ENCODE assay signal across 33 cellular contexts in the genomic region with DNA sequence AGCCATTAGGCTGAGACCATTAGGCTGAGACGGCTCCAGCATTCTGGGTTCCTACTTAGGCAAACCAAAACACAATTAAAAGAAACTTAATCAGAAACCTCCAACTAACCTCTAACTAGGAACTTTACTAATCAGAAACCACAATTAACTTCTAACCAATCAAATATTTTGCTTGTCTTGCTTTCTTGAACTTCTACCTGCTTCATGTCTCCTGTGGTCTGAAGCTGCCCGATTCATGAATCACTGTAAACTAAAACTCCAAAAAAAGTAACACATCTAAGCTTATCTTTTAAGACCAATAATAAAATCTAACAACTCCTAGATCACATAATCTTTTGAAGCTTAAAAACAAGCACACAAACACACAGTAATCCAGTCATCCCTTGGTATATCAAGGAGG.
DNase-seq lines count a peak whose midpoint lies in the region; ATAC-seq and TF ChIP-seq lines count a peak whose summit lies in the region.
"Had no signal": no experiment of that assay in that cellular context is flagged by ENCODE, and none has a peak within 500 bp of the region (broad histone marks: within the 10 kb centered on the region; RNA-seq: fewer than 3 reads in every experiment).

No MANE protein-coding gene starts in this region.

- DNase-seq in mammary epithelial cell, result peak; percentile 27
- no peak for DNase-seq in breast epithelium (ENCODE audit: low spot score in 2 of 2)
- peak; percentile 8 for DNase-seq in PC-3
- no peak for DNase-seq in endodermal cell
- peak; percentile 71 for DNase-seq in renal cortical epithelial cell (ENCODE audit: low read depth)
- DNase-seq in NCI-H524 (lab: John Stamatoyannopoulos, UW), result no peak
- no peak for DNase-seq in GOT3 (lab: John Stamatoyannopoulos, UW)
- no peak for DNase-seq in OCI-M1 (lab: John Stamatoyannopoulos, UW)
- DNase-seq: activated CD4-positive, alpha-beta T cell treated with anti-CD3 and anti-CD28 coated beads, Interleukin-2, amount 50 U/mL, for 1 hour; activated CD8-positive, alpha-beta memory T cell treated with anti-CD3 and anti-CD28 coated beads, Interleukin-2, amount 50 U/mL, for 4 hours; aorta; Caco-2; DMS53; effector CD8-positive, alpha-beta T cell; islet precursor cell; midbrain; naive B cell; NCI-H1417; NCI-H2029 treated with DMSO at 0.1 percent for 48 hours; NCI-H2227 treated with DMSO at 0.1 percent for 48 hours; occipital lobe; SIG-M5; stimulated activated CD4-positive, alpha-beta T cell treated with anti-CD3 and anti-CD28 coated beads, Interleukin-4, amount 100 ng/mL, for 4 hours; SW 1271; WERI-Rb-1 had no signal

- H3K36me3 Mint-ChIP-seq in endodermal cell (ENCODE audit: low read depth), result peaks cover 2% of the 10 kb centered on the region
- H3K36me3 Mint-ChIP-seq: naive B cell, type B pancreatic cell had no signal

- in situ Hi-C loops in mammary epithelial cell (cut with MboI; ENCODE audit: low sequenced_read_pairs in 2 of 2), result loop anchor here in 1 of 2 donors (10.0 kb wide), 1 partner anchor 61 kb away; no protein-coding TSS in a partner anchor

- H3K79me2 ChIP-seq in mammary epithelial cell (ENCODE audit: insufficient read depth, low read length) (peaks cover 78% of the 10 kb centered on the region), PC-3 (ENCODE audit: low read length) (peaks cover 20% of the 10 kb centered on the region; the same call in 1 of the 2 replicates)

- dilution Hi-C loops in mammary epithelial cell (cut with HindIII; ENCODE audit: low sequenced_read_pairs), result loop anchor here (10.0 kb wide), 1 partner anchor 61 kb away; no protein-coding TSS in a partner anchor

- H2AFZ ChIP-seq in mammary epithelial cell (ENCODE audit: low read depth, low read length) (no peak overlapping the region), PC-3 (ENCODE audit: low read length) (no peak overlapping the region)

- H3K4me3 ChIP-seq in mammary epithelial cell (replicated peaks in 1 of 3; ENCODE audit: insufficient read depth in 1 of 3, low read depth in 2 of 3, low read length in 3 of 3) (no peak overlapping the region), breast epithelium (no peak overlapping the region), PC-3 (ENCODE audit: low read length) (no peak overlapping the region), endodermal cell (ENCODE audit: low read length) (no peak overlapping the region)
- H3K4me3 ChIP-seq: BLaER1, cardiac muscle cell, coronary artery had no signal

- no peaks in the 10 kb centered on the region for H3K9me3 ChIP-seq in mammary epithelial cell (replicated peaks; ENCODE audit: insufficient read depth, low read length)
- H3K9me3 ChIP-seq in breast epithelium, result no peaks in the 10 kb centered on the region
- H3K9me3 ChIP-seq in PC-3 (ENCODE audit: low read length), result no peaks in the 10 kb centered on the region
- H3K9me3 ChIP-seq in endodermal cell (ENCODE audit: control insufficient read depth, low read length), result no peaks in the 10 kb centered on the region
- H3K9me3 ChIP-seq: BLaER1, Caco-2 had no signal

- no peaks in the 10 kb centered on the region for H3K9me2 ChIP-seq in PC-3 (replicated peaks; ENCODE audit: low read length)

- TF ChIP-seq POLR2A in breast epithelium (IDR thresholded peaks at IDR 0.05), result no peak

- H3K27me3 ChIP-seq in mammary epithelial cell (ENCODE audit: insufficient read depth, low read length) (no peaks in the 10 kb centered on the region), breast epithelium (no peaks in the 10 kb centered on the region), PC-3 (ENCODE audit: low read length) (no peaks in the 10 kb centered on the region), endodermal cell (ENCODE audit: control insufficient read depth, insufficient read depth, low read length, poor library complexity, severe bottlenecking) (no peaks in the 10 kb centered on the region)
- H3K27me3 ChIP-seq: BLaER1, cardiac muscle cell had no signal

- no peaks in the 10 kb centered on the region for H3K36me3 ChIP-seq in mammary epithelial cell (ENCODE audit: insufficient read depth, low read length)
- no peaks in the 10 kb centered on the region for H3K36me3 ChIP-seq in breast epithelium
- H3K36me3 ChIP-seq in PC-3 (ENCODE audit: low read depth, low read length), result no peaks in the 10 kb centered on the region
- H3K36me3 ChIP-seq in endodermal cell (ENCODE audit: control insufficient read depth, insufficient read depth, low read length), result peaks cover 6% of the 10 kb centered on the region
- H3K36me3 ChIP-seq: cardiac muscle cell, WERI-Rb-1 had no signal

- 96% methylated on average over 2 of the region's 2 CpGs for WGBS in mammary epithelial cell (ENCODE audit: low coverage, missing lambda C conversion rate)
- WGBS in endodermal cell (ENCODE audit: insufficient coverage in 1 of 2, insufficient read length in 1 of 2), 2 experiments, result 93 to 100% methylated on average over 1 to 2 of the region's 2 CpGs

- intact Hi-C loops in mammary epithelial cell (cut with micrococcal nuclease) (no loop called here), breast epithelium (cut with DNase I; ENCODE audit: low total_unique reads) (no loop called here), PC-3 (cut with micrococcal nuclease) (no loop called here)

- CTCF ChIA-PET in mammary epithelial cell (lab: Charles Lee; ENCODE audit: low non-redundant PET) (no interaction called here), PC-3 (lab: Charles Lee) (no interaction called here)

- H4K20me1 ChIP-seq in mammary epithelial cell (ENCODE audit: insufficient read depth, low read length) (no peaks in the 10 kb centered on the region), PC-3 (ENCODE audit: low read length) (no peaks in the 10 kb centered on the region)

- TF ChIP-seq CTCF in mammary epithelial cell (conservative IDR thresholded peaks at IDR 0.05 in 1 of 2, IDR thresholded peaks at IDR 0.05 in 1 of 2; ENCODE audit: extremely low read depth in 1 of 2, insufficient read depth in 1 of 2, low read depth in 1 of 2, low read length in 2 of 2) (no peak), breast epithelium (IDR thresholded peaks at IDR 0.05) (no peak), PC-3 (conservative IDR thresholded peaks at IDR 0.05; ENCODE audit: low read depth, low read length) (no peak), endodermal cell (conservative IDR thresholded peaks at IDR 0.05) (no peak)

- H3K9ac ChIP-seq in mammary epithelial cell (ENCODE audit: insufficient read depth, low read length) (no peak overlapping the region), PC-3 (ENCODE audit: low read length) (no peak overlapping the region), endodermal cell (ENCODE audit: extremely low read depth, low read length, poor library complexity, severe bottlenecking) (no peak overlapping the region)
- H3K9ac ChIP-seq: BLaER1 had no signal

- no peak for ATAC-seq in PC-3
- ATAC-seq: HCT116; stimulated activated effector memory CD8-positive, alpha-beta T cell treated with anti-CD3 and anti-CD28 coated beads, Interleukin-12 subunit alpha, Interleukin-12 subunit beta, amount 100 ng/mL, for 72 hours had no signal

- H3F3A ChIP-seq in PC-3 (ENCODE audit: low read length, unreplicated experiment), result no peaks in the 10 kb centered on the region

- H3K9me3 Mint-ChIP-seq in endodermal cell, result no peaks in the 10 kb centered on the region
- H3K9me3 Mint-ChIP-seq: activated naive CD4-positive, alpha-beta T cell treated with anti-CD3 and anti-CD28 coated beads, Interleukin-2, amount 50 U/mL, for 24 hours; naive B cell; stimulated activated effector memory CD8-positive, alpha-beta T cell treated with anti-CD3 and anti-CD28 coated beads, Interleukin-12 subunit alpha, Interleukin-12 subunit beta, amount 100 ng/mL, for 72 hours; type B pancreatic cell had no signal

- H3K27ac Mint-ChIP-seq in endodermal cell, result peak overlapping the region; percentile 55
- H3K27ac Mint-ChIP-seq: activated naive CD4-positive, alpha-beta T cell treated with anti-CD3 and anti-CD28 coated beads, Interleukin-2, amount 50 U/mL, for 24 hours; stimulated activated effector memory CD8-positive, alpha-beta T cell treated with anti-CD3 and anti-CD28 coated beads, Interleukin-12 subunit alpha, Interleukin-12 subunit beta, amount 100 ng/mL, for 72 hours; type B pancreatic cell had no signal

- no peak overlapping the region for H3K4me3 Mint-ChIP-seq in endodermal cell
- H3K4me3 Mint-ChIP-seq: activated naive CD4-positive, alpha-beta T cell treated with anti-CD3 and anti-CD28 coated beads, Interleukin-2, amount 50 U/mL, for 24 hours; naive B cell; stimulated activated effector memory CD8-positive, alpha-beta T cell treated with anti-CD3 and anti-CD28 coated beads, Interleukin-12 subunit alpha, Interleukin-12 subunit beta, amount 100 ng/mL, for 72 hours; type B pancreatic cell had no signal

- H3K4me1 ChIP-seq in mammary epithelial cell (ENCODE audit: insufficient read depth, low read length) (peaks cover 9% of the 10 kb centered on the region), breast epithelium (no peaks in the 10 kb centered on the region), PC-3 (ENCODE audit: insufficient read depth, low read length) (peaks cover 17% of the 10 kb centered on the region), endodermal cell (ENCODE audit: control insufficient read depth, insufficient read depth, low read length) (no peaks in the 10 kb centered on the region)

- POLR2A ChIA-PET in PC-3 (lab: Charles Lee; ENCODE audit: unreplicated experiment), result interaction anchor here (0.5 kb wide), 1 partner anchor 18 kb away, joined by 3 read pairs; no protein-coding TSS in a partner anchor

- H3K4me1 Mint-ChIP-seq in endodermal cell, result peaks cover 8% of the 10 kb centered on the region

- no peak overlapping the region for H3K4me2 ChIP-seq in mammary epithelial cell (ENCODE audit: insufficient read depth, low read depth, low read length)
- H3K4me2 ChIP-seq in PC-3 (ENCODE audit: low read length), result peak overlapping the region; percentile 22; the same call in 1 of the 2 replicates
- H3K4me2 ChIP-seq: BLaER1 had no signal

- H3K27me3 Mint-ChIP-seq in endodermal cell (ENCODE audit: insufficient read depth), result no peaks in the 10 kb centered on the region
- H3K27me3 Mint-ChIP-seq: activated naive CD4-positive, alpha-beta T cell treated with anti-CD3 and anti-CD28 coated beads, Interleukin-2, amount 50 U/mL, for 24 hours; naive B cell; type B pancreatic cell had no signal

- H3K27ac ChIP-seq in mammary epithelial cell (ENCODE audit: insufficient read depth, low read depth, low read length) (no peak overlapping the region), breast epithelium (no peak overlapping the region), PC-3 (ENCODE audit: low read length) (no peak overlapping the region), endodermal cell (ENCODE audit: low read depth, low read length) (no peak overlapping the region)
- H3K27ac ChIP-seq: BLaER1, cardiac muscle cell, coronary artery, HL-60, WERI-Rb-1 had no signal

- BruUV-seq in mammary epithelial cell (replicated peaks; lab: Mats Ljungman, UMichigan) (no TSS peak), PC-3 (replicated peaks; lab: Mats Ljungman, UMichigan) (no TSS peak)

Comparison
In these comparisons a context has a peak if more than half of its experiments do, and no peak if none do; other contexts are left out.
1. DNase-seq: peak in mammary epithelial cell (single experiment), PC-3 (single experiment) and renal cortical epithelial cell (single experiment); none in breast epithelium (0 of 2), endodermal cell (single experiment), NCI-H524 (0 of 2), GOT3 (single experiment) and OCI-M1 (single experiment).